13 cellular contexts compared by ENCODE assay signal in the genomic region with DNA sequence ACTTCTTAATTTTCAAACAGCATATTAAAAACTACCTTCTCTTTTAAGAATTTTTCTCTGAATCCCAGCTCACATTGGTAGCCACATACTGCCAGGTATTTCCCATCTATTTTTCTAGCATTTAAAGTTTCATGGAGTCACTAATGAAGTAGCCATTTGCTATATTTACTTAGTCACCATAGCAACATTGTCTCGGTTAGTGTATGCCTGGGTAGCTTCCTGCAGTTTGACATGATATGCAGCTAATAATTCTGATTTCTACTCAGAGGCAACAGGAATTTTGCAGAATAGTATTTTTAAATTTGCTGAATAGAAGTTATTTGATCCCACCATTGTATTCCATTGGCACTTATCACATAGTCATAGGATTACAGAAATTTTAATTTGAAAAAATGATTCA. TPM values are rescaled to one million over a fixed set of nuclear protein-coding genes. Genes with fewer than 3 reads are reported as not detected.
DNase-seq lines count a peak whose midpoint lies in the region; ATAC-seq and TF ChIP-seq lines count a peak whose summit lies in the region.
"Had no signal": no experiment of that assay in that cellular context is flagged by ENCODE, and none has a peak within 500 bp of the region (broad histone marks: within the 10 kb centered on the region; RNA-seq: fewer than 3 reads in every experiment).

No MANE protein-coding gene starts in this region.

- H4K5ac ChIP-seq in mesendoderm (ENCODE audit: low read length), result no peak overlapping the region

- no peak overlapping the region for H3K4me2 ChIP-seq in mesendoderm (ENCODE audit: low read length)

- H4K8ac ChIP-seq in mesendoderm (ENCODE audit: low read depth, low read length), result no peak overlapping the region

- no peak overlapping the region for H3K4ac ChIP-seq in mesendoderm (ENCODE audit: low read depth, low read length)

- H3K79me1 ChIP-seq in mesendoderm (ENCODE audit: low read length), result no peaks in the 10 kb centered on the region

- H3K9ac ChIP-seq in mesendoderm (ENCODE audit: low read length), result no peak overlapping the region

- H2BK15ac ChIP-seq in mesendoderm (replicated peaks; ENCODE audit: low read depth), result no peak overlapping the region

- peak; percentile 37 for DNase-seq in ELR (ENCODE audit: low read depth)
- DNase-seq in NCI-H146 (lab: John Stamatoyannopoulos, UW), result peak; percentile 39
- peak; percentile 69 for DNase-seq in choroid plexus epithelial cell (ENCODE audit: low read depth)
- peak; percentile 64 for DNase-seq in mesendoderm
- no peak for DNase-seq in activated T-cell treated with anti-CD3 and anti-CD28 coated beads, Interleukin-2, amount 50 U/mL, for 1 hour
- DNase-seq in aorta, result no peak
- DNase-seq in anterior cingulate cortex (lab: John Stamatoyannopoulos, UW), result no peak
- DNase-seq: activated CD8-positive, alpha-beta T cell treated with anti-CD3 and anti-CD28 coated beads for 36 hours; CD8-positive, alpha-beta memory T cell; effector CD8-positive, alpha-beta T cell had no signal

- H3K79me2 ChIP-seq in mesendoderm (ENCODE audit: control insufficient read depth, insufficient read depth, low read length), result no peaks in the 10 kb centered on the region

- ATAC-seq in GM19467 (IDR thresholded peaks at IDR 0.05; ENCODE audit: unreplicated experiment), result no peak
- no peak for ATAC-seq in aorta (ENCODE audit: low FRiP score)
- ATAC-seq: activated CD8-positive, alpha-beta T cell treated with anti-CD3 and anti-CD28 coated beads for 36 hours had no signal

- H2AK5ac ChIP-seq in mesendoderm (ENCODE audit: low read length), result no peak overlapping the region

- H2BK5ac ChIP-seq in mesendoderm (ENCODE audit: low read length), result no peak overlapping the region

- H3K23ac ChIP-seq in mesendoderm (ENCODE audit: low read length), result no peak overlapping the region

- H3K27me3 ChIP-seq in mesendoderm (ENCODE audit: insufficient read depth, low read length, poor library complexity), result no peaks in the 10 kb centered on the region
- no peaks in the 10 kb centered on the region for H3K27me3 ChIP-seq in aorta (ENCODE audit: control insufficient read depth in 1 of 2, insufficient read depth in 2 of 2, low read length in 1 of 2)

- H3K4me3 ChIP-seq in choroid plexus epithelial cell (ENCODE audit: low read depth, low read length) (no peak overlapping the region), mesendoderm (ENCODE audit: low read length) (no peak overlapping the region), aorta (ENCODE audit: low read length in 2 of 2) (no peak overlapping the region)

- no peak overlapping the region for H3K56ac ChIP-seq in mesendoderm (ENCODE audit: low read length)

- H3K18ac ChIP-seq in mesendoderm (ENCODE audit: low read length), result no peak overlapping the region

- H3K4me1 ChIP-seq in mesendoderm (ENCODE audit: control insufficient read depth, low read depth, low read length) (no peaks in the 10 kb centered on the region), aorta (ENCODE audit: control insufficient read depth in 1 of 2, insufficient read depth in 2 of 2, low read length in 2 of 2) (peaks cover 2 to 3% of the 10 kb centered on the region in 2 donors)

- H3K36me3 ChIP-seq in mesendoderm (ENCODE audit: control insufficient read depth, insufficient read depth, low read length), result no peaks in the 10 kb centered on the region
- H3K36me3 ChIP-seq in aorta (ENCODE audit: control insufficient read depth in 1 of 2, insufficient read depth in 2 of 2, low read length in 1 of 2), result no peaks in the 10 kb centered on the region

- H3K9me3 ChIP-seq in aorta (ENCODE audit: control insufficient read depth, low read length), result no peaks in the 10 kb centered on the region

- no peak overlapping the region for H2BK120ac ChIP-seq in mesendoderm (ENCODE audit: low read depth, low read length)

- H3K27ac ChIP-seq in mesendoderm (ENCODE audit: low read depth, low read length) (no peak overlapping the region), aorta (ENCODE audit: low read depth in 1 of 2, low read length in 2 of 2) (no peak overlapping the region)
- H3K27ac ChIP-seq: HL-60 had no signal

- no peak for TF ChIP-seq CTCF in choroid plexus epithelial cell (conservative IDR thresholded peaks at IDR 0.05; ENCODE audit: low read depth, low read length)

- intact Hi-C loops in aorta (cut with DNase I), result no loop called here

- no CpG with 5 or more reads among the region's 1 CpG for WGBS in mesendoderm (ENCODE audit: extremely low coverage, insufficient coverage, low lambda C conversion rate)
- 26 to 28% methylated on average over 1 of the region's 1 CpG for WGBS in aorta, 2 donors

RNA-seq across cellular contexts. Expression of a gene that starts 30.9 kb away (rescaled TPM):
- 0.03 TPM for polyA plus RNA-seq in mesendoderm (2013, experiment 1 of 2)
- 0.04 TPM for polyA plus RNA-seq in mesendoderm (2013, experiment 2 of 2)
- total RNA-seq in aorta, result under 1 TPM in 1 of 2 donors, not detected in 1; 0.60 TPM
- under 1 TPM; 0.25 to 0.26 TPM for polyA plus RNA-seq in aorta
- total RNA-seq: activated CD8-positive, alpha-beta T cell treated with anti-CD3 and anti-CD28 coated beads for 36 hours; CD8-positive, alpha-beta memory T cell; T-helper 2 cell treated with Interferon-gamma antibody and Interleukin-4, amounts not matched to agents 100 ng/mL and 5 ng/mL, for 36 hours had no signal
- polyA plus RNA-seq: CD8-positive, alpha-beta memory T cell had no signal

Comparison
In these comparisons a context has a peak if more than half of its experiments do, and no peak if none do; other contexts are left out.
1. DNase-seq: peak in ELR (single experiment), NCI-H146 (single experiment), choroid plexus epithelial cell (single experiment) and mesendoderm (single experiment); none in activated T-cell treated with anti-CD3 and anti-CD28 coated beads, Interleukin-2, amount 50 U/mL, for 1 hour (single experiment), aorta (0 of 2) and anterior cingulate cortex (0 of 58).